Comparison of ENCODE assay signal across 16 cellular contexts in genomic region chr15:62212746-62213145, GRCh38. TPM values are rescaled to one million over a fixed set of nuclear protein-coding genes. Genes with fewer than 3 reads are reported as not detected.
"Had no signal": no experiment of that assay in that cellular context is flagged by ENCODE, and none has a peak within 500 bp of the region (broad histone marks: within the 10 kb centered on the region; RNA-seq: fewer than 3 reads in every experiment).

No MANE protein-coding gene starts in this region.

- H3K36me3 ChIP-seq: ascending aorta, esophagus squamous epithelium, lower lobe of right lung, pancreas, right atrium auricular region, tibial artery had no signal

- DNase-seq: activated CD4-positive, CD25-positive, alpha-beta regulatory T cell treated with anti-CD3 and anti-CD28 coated beads, Interleukin-2, amount 50 U/mL, for 72 hours; activated T-cell treated with anti-CD3 and anti-CD28 coated beads, Interleukin-2, amount 50 U/mL, for 48 hours; dorsolateral prefrontal cortex; esophagus squamous epithelium; foreskin fibroblast; glutamatergic neuron; lower lobe of right lung; pancreas; tibial artery had no signal

- H3K27ac ChIP-seq: ascending aorta, dorsolateral prefrontal cortex, esophagus squamous epithelium, lower lobe of right lung, pancreas, right atrium auricular region, skin epidermis, tibial artery had no signal

- ATAC-seq: lower lobe of right lung, pancreas had no signal

- H3K4me3 ChIP-seq: ascending aorta, dorsolateral prefrontal cortex, esophagus squamous epithelium, lower lobe of right lung, pancreas, right atrium auricular region, skin epidermis, tibial artery had no signal

- H3K27me3 ChIP-seq: ascending aorta, esophagus squamous epithelium, pancreas, right atrium auricular region had no signal

- FAIRE-seq: bronchial epithelial cell, pancreas had no signal

- H3K4me1 ChIP-seq: ascending aorta, lower lobe of right lung, right atrium auricular region, tibial artery had no signal

- H3K4me3 Mint-ChIP-seq: activated naive CD8-positive, alpha-beta T cell; mesothelial cell of epicardium had no signal

- H3K27ac Mint-ChIP-seq: activated naive CD8-positive, alpha-beta T cell; mesothelial cell of epicardium had no signal

- H3K9me3 ChIP-seq: pancreas had no signal

RNA-seq across cellular contexts. Expression of gene C2CD4B, which starts 47.7 kb away (rescaled TPM):
- total RNA-seq: mesothelial cell of epicardium, myocyte had no signal
